ENCODE assay signal across 1 cellular context in the genomic region with DNA sequence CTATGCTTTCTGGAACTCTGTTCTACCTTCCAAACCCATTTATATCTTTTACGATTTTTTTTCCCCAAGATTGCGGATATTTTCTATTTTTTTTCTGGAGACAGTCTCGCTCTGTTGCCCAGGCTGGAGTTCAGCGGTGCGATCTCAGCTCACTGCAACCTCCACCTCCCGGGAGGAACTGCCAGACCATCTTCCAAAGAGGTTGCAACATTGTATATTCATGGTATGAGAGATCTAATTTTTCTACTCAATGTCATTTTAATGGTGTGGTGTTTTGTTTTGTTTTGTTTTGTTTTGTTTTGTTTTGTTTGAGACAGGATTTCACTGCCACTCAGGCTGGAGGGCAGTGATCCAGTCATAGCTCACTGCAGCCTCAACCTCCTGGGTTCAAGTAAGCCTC.
TF ChIP-seq lines count a peak whose summit lies in the region.

No MANE protein-coding gene starts in this region.

TF ChIP-seq in H1, 55 proteins besides CTCF, POLR2A, EP300 and RAD21:
- TF ChIP-seq ASH2L (IDR thresholded peaks at IDR 0.05; ENCODE audit: low read length) (no peak), BRCA1 (IDR thresholded peaks at IDR 0.05; ENCODE audit: low read depth, low read length) (no peak), KDM5A (IDR thresholded peaks at IDR 0.05; ENCODE audit: low read length) (no peak), TEAD4 (IDR thresholded peaks at IDR 0.05; ENCODE audit: low read depth, low read length) (no peak), POLR2AphosphoS5 (IDR thresholded peaks at IDR 0.05; ENCODE audit: low read depth, low read length) (no peak), TAF7 (optimal IDR thresholded peaks at IDR 0.05; ENCODE audit: borderline replicate concordance, low read depth, low read length) (no peak), GTF2F1 (IDR thresholded peaks at IDR 0.05; ENCODE audit: borderline replicate concordance, low read depth, low read length) (no peak), YY1 (IDR thresholded peaks at IDR 0.05; ENCODE audit: low read depth, low read length) (no peak)
TF ChIP-seq in H1: peak in this region for 0.
